ENCODE assay signal across 7 cellular contexts in genomic region chr4:98705586-98705985, GRCh38. TPM values are rescaled to one million over a fixed set of nuclear protein-coding genes. Genes with fewer than 3 reads are reported as not detected.
DNase-seq lines count a peak whose midpoint lies in the region; ATAC-seq and TF ChIP-seq lines count a peak whose summit lies in the region.
"Not testable (repeated sequence)": the region's sequence is repeated elsewhere in the genome, so short reads cannot be mapped to it uniquely, and the experiment has no call there.

No MANE protein-coding gene starts in this region.

- not testable (repeated sequence) for H3K36me3 Mint-ChIP-seq in CD8-positive, alpha-beta T cell; T-helper 17 cell (ENCODE audit: low read depth); activated T-helper 17 cell treated with anti-CD3 and anti-CD28 coated beads, Interleukin-2, amount 50 U/mL, for 72 hours (ENCODE audit: low read depth); effector memory CD8-positive, alpha-beta T cell (ENCODE audit: insufficient read depth)
- H3K36me3 Mint-ChIP-seq in activated CD8-positive, alpha-beta T cell treated with anti-CD3 and anti-CD28 coated beads for 36 hours (ENCODE audit: low read depth) = peaks cover 15% of the 10 kb centered on the region
- peaks cover 61% of the 10 kb centered on the region for H3K36me3 Mint-ChIP-seq in activated naive CD8-positive, alpha-beta T cell treated with anti-CD3 and anti-CD28 coated beads, Interleukin-2, amount 10 ng/mL, durations not matched to agents 7 days and 5 days
- H3K36me3 Mint-ChIP-seq in natural killer cell = peaks cover 45% of the 10 kb centered on the region

- peaks cover 44% of the 10 kb centered on the region for H3K4me1 Mint-ChIP-seq in CD8-positive, alpha-beta T cell (ENCODE audit: low read depth)
- H3K4me1 Mint-ChIP-seq in T-helper 17 cell (peaks cover 15% of the 10 kb centered on the region), natural killer cell (peaks cover 44 to 62% of the 10 kb centered on the region in 2 donors)
- H3K4me1 Mint-ChIP-seq in activated CD8-positive, alpha-beta T cell treated with anti-CD3 and anti-CD28 coated beads for 36 hours (ENCODE audit: low read depth) = peaks cover 35% of the 10 kb centered on the region
- H3K4me1 Mint-ChIP-seq in activated T-helper 17 cell treated with anti-CD3 and anti-CD28 coated beads, Interleukin-2, amount 50 U/mL, for 72 hours = peaks cover 23% of the 10 kb centered on the region
- peaks cover 19% of the 10 kb centered on the region for H3K4me1 Mint-ChIP-seq in activated naive CD8-positive, alpha-beta T cell treated with anti-CD3 and anti-CD28 coated beads, Interleukin-2, amount 10 ng/mL, durations not matched to agents 7 days and 5 days
- peaks cover 27 to 45% of the 10 kb centered on the region in 2 donors for H3K4me1 Mint-ChIP-seq in effector memory CD8-positive, alpha-beta T cell (ENCODE audit: low read depth in 2 of 2)

- DNase-seq in CD8-positive, alpha-beta T cell; T-helper 17 cell; activated CD8-positive, alpha-beta T cell treated with anti-CD3 and anti-CD28 coated beads for 36 hours; activated naive CD8-positive, alpha-beta T cell treated with anti-CD3 and anti-CD28 coated beads, Interleukin-2, amount 10 ng/mL, durations not matched to agents 7 days and 5 days; effector memory CD8-positive, alpha-beta T cell; natural killer cell: not testable (repeated sequence)

- POLR2A ChIA-PET in CD8-positive, alpha-beta T cell (lab: Charles Lee) = interaction anchor here (0.8 to 1.3 kb wide), 3 partner anchors 41 to 202 kb away, joined by 3 read pairs; partner anchors contain the start of gene TSPAN5
- POLR2A ChIA-PET in activated CD8-positive, alpha-beta T cell treated with anti-CD3 and anti-CD28 coated beads for 36 hours (lab: Charles Lee) = not testable (repeated sequence)
- POLR2A ChIA-PET in activated naive CD8-positive, alpha-beta T cell treated with anti-CD3 and anti-CD28 coated beads, Interleukin-2, amount 10 ng/mL, durations not matched to agents 7 days and 5 days (lab: Charles Lee) = interaction anchor here (0.9 kb wide), 1 partner anchor 48 kb away, joined by 5 read pairs; no protein-coding TSS in a partner anchor

- H3K36me3 ChIP-seq in CD8-positive, alpha-beta T cell (ENCODE audit: insufficient read depth, low read length) = not testable (repeated sequence)

- H3K27ac Mint-ChIP-seq in CD8-positive, alpha-beta T cell = peak overlapping the region; percentile 92
- H3K27ac Mint-ChIP-seq in T-helper 17 cell (peak overlapping the region; percentile 19), natural killer cell (peak overlapping the region; percentile 94 to 95)
- peak overlapping the region; percentile 91 for H3K27ac Mint-ChIP-seq in activated CD8-positive, alpha-beta T cell treated with anti-CD3 and anti-CD28 coated beads for 36 hours
- peak overlapping the region; percentile 83 for H3K27ac Mint-ChIP-seq in activated T-helper 17 cell treated with anti-CD3 and anti-CD28 coated beads, Interleukin-2, amount 50 U/mL, for 72 hours
- peak overlapping the region; percentile 99 for H3K27ac Mint-ChIP-seq in activated naive CD8-positive, alpha-beta T cell treated with anti-CD3 and anti-CD28 coated beads, Interleukin-2, amount 10 ng/mL, durations not matched to agents 7 days and 5 days
- H3K27ac Mint-ChIP-seq in effector memory CD8-positive, alpha-beta T cell = peak overlapping the region; percentile 77 to 92

- H3K9me3 ChIP-seq in CD8-positive, alpha-beta T cell (ENCODE audit: low read length); T-helper 17 cell (ENCODE audit: control insufficient read depth, low read length, poor library complexity, severe bottlenecking): not testable (repeated sequence)

- H3K27ac ChIP-seq in CD8-positive, alpha-beta T cell (ENCODE audit: low read depth, low read length) = not testable (repeated sequence)

- CTCF ChIA-PET in CD8-positive, alpha-beta T cell (lab: Charles Lee) = interaction anchor here (0.6 kb wide), 1 partner anchor 44 kb away, joined by 3 read pairs; no protein-coding TSS in a partner anchor
- CTCF ChIA-PET in activated CD8-positive, alpha-beta T cell treated with anti-CD3 and anti-CD28 coated beads for 36 hours (lab: Charles Lee) = interaction anchor here (1.0 kb wide), 1 partner anchor 10 kb away, joined by 3 read pairs; no protein-coding TSS in a partner anchor

- not testable (repeated sequence) for TF ChIP-seq CTCF in CD8-positive, alpha-beta T cell (IDR thresholded peaks at IDR 0.05); activated CD8-positive, alpha-beta T cell treated with anti-CD3 and anti-CD28 coated beads for 36 hours (IDR thresholded peaks at IDR 0.05); natural killer cell (IDR thresholded peaks at IDR 0.05)

- intact Hi-C loops in CD8-positive, alpha-beta T cell (cut with DNase I, micrococcal nuclease) = loop anchor here (1.0 to 5.0 kb wide), 2 partner anchors 41 to 43 kb away; no protein-coding TSS in a partner anchor
- intact Hi-C loops in activated CD8-positive, alpha-beta T cell treated with anti-CD3 and anti-CD28 coated beads for 36 hours (cut with micrococcal nuclease) = not testable (repeated sequence)
- intact Hi-C loops in natural killer cell (cut with micrococcal nuclease) = loop anchor here (5.0 kb wide), 1 partner anchor 258 kb away; no protein-coding TSS in a partner anchor

- H3K4me3 ChIP-seq in CD8-positive, alpha-beta T cell (ENCODE audit: low read depth, low read length) = not testable (repeated sequence)

- H3K27me3 Mint-ChIP-seq in CD8-positive, alpha-beta T cell (ENCODE audit: low read depth); T-helper 17 cell; activated CD8-positive, alpha-beta T cell treated with anti-CD3 and anti-CD28 coated beads for 36 hours; activated T-helper 17 cell treated with anti-CD3 and anti-CD28 coated beads, Interleukin-2, amount 50 U/mL, for 72 hours; activated naive CD8-positive, alpha-beta T cell treated with anti-CD3 and anti-CD28 coated beads, Interleukin-2, amount 10 ng/mL, durations not matched to agents 7 days and 5 days; effector memory CD8-positive, alpha-beta T cell; natural killer cell (ENCODE audit: low read depth in 2 of 2): not testable (repeated sequence)

- H3K4me1 ChIP-seq in CD8-positive, alpha-beta T cell (ENCODE audit: insufficient read depth, low read length) = peaks cover 34% of the 10 kb centered on the region

- peak overlapping the region; percentile 81 for H3K4me3 Mint-ChIP-seq in CD8-positive, alpha-beta T cell
- H3K4me3 Mint-ChIP-seq in T-helper 17 cell (peak overlapping the region; percentile 90), natural killer cell (peak overlapping the region; percentile 94)
- not testable (repeated sequence) for H3K4me3 Mint-ChIP-seq in activated CD8-positive, alpha-beta T cell treated with anti-CD3 and anti-CD28 coated beads for 36 hours
- H3K4me3 Mint-ChIP-seq in activated T-helper 17 cell treated with anti-CD3 and anti-CD28 coated beads, Interleukin-2, amount 50 U/mL, for 72 hours = peak overlapping the region; percentile 80
- H3K4me3 Mint-ChIP-seq in activated naive CD8-positive, alpha-beta T cell treated with anti-CD3 and anti-CD28 coated beads, Interleukin-2, amount 10 ng/mL, durations not matched to agents 7 days and 5 days = peak overlapping the region; percentile 85
- H3K4me3 Mint-ChIP-seq in effector memory CD8-positive, alpha-beta T cell = peak overlapping the region; percentile 79 to 82

- peaks cover 20% of the 10 kb centered on the region for H3K9me3 Mint-ChIP-seq in CD8-positive, alpha-beta T cell
- H3K9me3 Mint-ChIP-seq in activated CD8-positive, alpha-beta T cell treated with anti-CD3 and anti-CD28 coated beads for 36 hours = peaks cover 30% of the 10 kb centered on the region
- H3K9me3 Mint-ChIP-seq in activated T-helper 17 cell treated with anti-CD3 and anti-CD28 coated beads, Interleukin-2, amount 50 U/mL, for 72 hours = peaks cover 12% of the 10 kb centered on the region
- peaks cover 30% of the 10 kb centered on the region for H3K9me3 Mint-ChIP-seq in activated naive CD8-positive, alpha-beta T cell treated with anti-CD3 and anti-CD28 coated beads, Interleukin-2, amount 10 ng/mL, durations not matched to agents 7 days and 5 days
- H3K9me3 Mint-ChIP-seq in effector memory CD8-positive, alpha-beta T cell = not testable (repeated sequence)
- H3K9me3 Mint-ChIP-seq in natural killer cell = peaks cover 4 to 16% of the 10 kb centered on the region in 2 donors

- not testable (repeated sequence) for ATAC-seq in CD8-positive, alpha-beta T cell; T-helper 17 cell; activated CD8-positive, alpha-beta T cell treated with anti-CD3 and anti-CD28 coated beads for 36 hours; activated T-helper 17 cell treated with anti-CD3 and anti-CD28 coated beads, Interleukin-2, amount 50 U/mL, for 72 hours (replicated peaks); activated naive CD8-positive, alpha-beta T cell treated with anti-CD3 and anti-CD28 coated beads, Interleukin-2, amount 10 ng/mL, durations not matched to agents 7 days and 5 days (ENCODE audit: low read depth); effector memory CD8-positive, alpha-beta T cell (replicated peaks); natural killer cell

- H3K27me3 ChIP-seq in CD8-positive, alpha-beta T cell (ENCODE audit: insufficient read depth, low read length) = not testable (repeated sequence)

RNA-seq across cellular contexts. Expression of gene TSPAN5, which starts 47.2 kb away (rescaled TPM):
- total RNA-seq in CD8-positive, alpha-beta T cell = 1 to 10 TPM; 1.6 to 1.9 TPM
- total RNA-seq in T-helper 17 cell (10 to 100 TPM; 11.8 to 15.2 TPM), natural killer cell (10 to 100 TPM in 2 of 3 donors, 1 to 10 TPM in 1; 6.8 to 13.7 (median 11.4) TPM)
- 10 to 100 TPM; 18.5 to 21.9 TPM for total RNA-seq in activated CD8-positive, alpha-beta T cell treated with anti-CD3 and anti-CD28 coated beads for 36 hours
- total RNA-seq in activated T-helper 17 cell treated with anti-CD3 and anti-CD28 coated beads, Interleukin-2, amount 50 U/mL, for 72 hours = 10 to 100 TPM; 17.8 to 19.0 TPM
- total RNA-seq in activated naive CD8-positive, alpha-beta T cell treated with anti-CD3 and anti-CD28 coated beads, Interleukin-2, amount 10 ng/mL, durations not matched to agents 7 days and 5 days = 10 to 100 TPM; 19.8 to 21.4 TPM

Comparison
In these comparisons a context has a peak if more than half of its experiments do, and no peak if none do; other contexts are left out.
1. H3K27ac Mint-ChIP-seq: peak in every context shown above with its lines; median percentile 99 in activated naive CD8-positive, alpha-beta T cell treated with anti-CD3 and anti-CD28 coated beads, Interleukin-2, amount 10 ng/mL, durations not matched to agents 7 days and 5 days; 94 in natural killer cell; 92 in CD8-positive, alpha-beta T cell; 91 in activated CD8-positive, alpha-beta T cell treated with anti-CD3 and anti-CD28 coated beads for 36 hours; 84 in effector memory CD8-positive, alpha-beta T cell; 83 in activated T-helper 17 cell treated with anti-CD3 and anti-CD28 coated beads, Interleukin-2, amount 50 U/mL, for 72 hours; 19 in T-helper 17 cell.